Comparison of ENCODE assay signal across 8 cellular contexts in the genomic region with DNA sequence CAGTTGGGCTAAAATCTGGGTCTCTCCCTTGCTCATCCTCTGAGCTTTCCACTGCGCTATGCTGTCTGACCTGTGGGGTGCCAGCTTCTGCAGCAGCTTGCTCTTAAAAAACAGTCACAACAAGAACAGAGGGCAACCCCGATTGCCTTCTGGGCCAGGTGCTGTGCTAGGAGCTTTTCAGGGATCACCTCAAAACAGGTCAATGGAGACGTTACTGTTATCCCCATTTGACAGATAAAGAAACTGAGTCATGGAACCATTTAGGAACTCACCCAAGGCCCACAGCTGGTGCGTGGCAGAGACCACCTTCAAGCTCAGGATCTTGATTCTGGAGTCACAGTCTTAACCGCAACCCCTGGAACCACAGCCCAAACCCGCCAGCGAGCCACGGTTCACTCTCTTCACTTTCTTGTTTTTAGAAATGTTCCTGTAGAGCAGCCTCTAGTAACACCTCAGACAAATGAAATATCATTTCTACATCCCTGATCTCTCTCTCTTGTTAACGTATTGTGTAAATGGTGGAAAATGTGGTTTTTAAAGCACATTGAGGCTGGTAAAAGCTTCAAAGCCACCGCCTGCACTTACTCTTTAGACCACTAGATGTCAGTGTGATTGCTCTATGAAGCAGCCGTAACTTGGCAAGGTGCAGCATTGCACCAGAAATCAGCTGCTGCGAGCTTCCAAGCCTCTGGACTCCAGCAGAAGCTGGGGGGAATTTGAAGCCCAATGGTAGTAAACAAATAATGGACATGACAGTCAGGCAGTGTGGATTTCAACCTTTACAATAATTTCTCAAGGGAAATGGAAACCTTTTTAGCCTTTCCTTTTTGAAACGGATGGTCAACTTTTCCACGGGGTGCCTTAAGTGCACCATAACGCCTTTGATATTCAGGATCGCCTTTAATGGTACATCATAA. TPM values are rescaled to one million over a fixed set of nuclear protein-coding genes. Genes with fewer than 3 reads are reported as not detected.
DNase-seq lines count a peak whose midpoint lies in the region; ATAC-seq and TF ChIP-seq lines count a peak whose summit lies in the region.

No MANE protein-coding gene starts in this region.

- H3K9me2 ChIP-seq in neural cell (ENCODE audit: insufficient read depth, low read length) = no peaks in the 10 kb centered on the region

- WGBS in suprapubic skin = 62% methylated on average over 16 of the region's 16 CpGs

- H3K9me3 ChIP-seq in DND-41 (ENCODE audit: insufficient read depth, low read length, severe bottlenecking) (no peaks in the 10 kb centered on the region), neural cell (ENCODE audit: low read length) (no peaks in the 10 kb centered on the region), suprapubic skin (no peaks in the 10 kb centered on the region)

- ATAC-seq in DND-41 (ENCODE audit: insufficient read depth, low read depth) (peak; percentile 85), GM21619 (IDR thresholded peaks at IDR 0.05; ENCODE audit: unreplicated experiment) (peak; percentile 87)

- TF ChIP-seq RAD21 in neural cell (conservative IDR thresholded peaks at IDR 0.05) = peak; percentile 85

- TF ChIP-seq CTCF in DND-41 (IDR thresholded peaks at IDR 0.05; ENCODE audit: borderline replicate concordance, extremely low read depth, low read length, poor library complexity, severe bottlenecking) = peak; percentile 100
- TF ChIP-seq CTCF in neural cell (IDR thresholded peaks at IDR 0.05; ENCODE audit: poor library complexity, severe bottlenecking) = peak; percentile 90
- TF ChIP-seq CTCF in suprapubic skin (IDR thresholded peaks at IDR 0.05) = peak; percentile 92 to 94

- no peak overlapping the region for H3K9ac ChIP-seq in DND-41 (ENCODE audit: low read depth, low read length)
- no peak overlapping the region for H3K9ac ChIP-seq in neural cell (ENCODE audit: low read length)

- H3K4me1 ChIP-seq in DND-41 (ENCODE audit: insufficient read depth, low read length) (peaks cover 44% of the 10 kb centered on the region), suprapubic skin (peaks cover 11% of the 10 kb centered on the region)

- H3F3A ChIP-seq in neural cell (ENCODE audit: insufficient read depth, low read length, poor library complexity, severe bottlenecking) = no peaks in the 10 kb centered on the region

- no peak for TF ChIP-seq POLR2A in suprapubic skin (IDR thresholded peaks at IDR 0.05)

- H3K4me3 ChIP-seq in DND-41 (ENCODE audit: low read depth in 1 of 2, low read length in 2 of 2) = no peak overlapping the region
- no peak overlapping the region for H3K4me3 ChIP-seq in neural cell (ENCODE audit: low read length)
- peak overlapping the region; percentile 10 for H3K4me3 ChIP-seq in suprapubic skin

- H3K79me2 ChIP-seq in DND-41 (ENCODE audit: insufficient read depth, low read length) (no peaks in the 10 kb centered on the region), neural cell (replicated peaks; ENCODE audit: insufficient read depth, low read length) (no peaks in the 10 kb centered on the region)

- peak overlapping the region; percentile 62 for H2AFZ ChIP-seq in DND-41 (ENCODE audit: low read depth, low read length)
- H2AFZ ChIP-seq in neural cell (ENCODE audit: low read depth, low read length) = no peak overlapping the region

- no peak for TF ChIP-seq EP300 in neural cell (conservative IDR thresholded peaks at IDR 0.05; ENCODE audit: poor library complexity, severe bottlenecking)
- TF ChIP-seq EP300 in suprapubic skin (IDR thresholded peaks at IDR 0.05) = no peak

- H3K4me2 ChIP-seq in DND-41 (ENCODE audit: insufficient read depth, low read length) (peak overlapping the region; percentile 30; the same call in 1 of the 2 replicates), neural cell (ENCODE audit: low read length) (no peak overlapping the region)

- H4K20me1 ChIP-seq in DND-41 (ENCODE audit: insufficient read depth, low read length) (no peaks in the 10 kb centered on the region), neural cell (ENCODE audit: insufficient read depth) (no peaks in the 10 kb centered on the region)

- DNase-seq in DND-41 (peak; percentile 82), Kasumi-1 (lab: John Stamatoyannopoulos, UW) (peak; percentile 86 to 88), RPMI8226 (peak; percentile 79), fibroblast of peridontal ligament (ENCODE audit: extremely low read depth) (peak; percentile 90), suprapubic skin (ENCODE audit: low spot score in 2 of 2) (peak in 1 of 2 donors; percentile 85)
- DNase-seq in activated T-helper 1 cell treated with anti-CD3 and anti-CD28 coated beads, Interleukin-2, amount 50 U/mL, for 16 hours (ENCODE audit: low read depth in 1 of 2, low spot score in 1 of 2) = peak; percentile 45 to 59

- H3K27ac ChIP-seq in DND-41 (ENCODE audit: low read length) (peak overlapping the region; percentile 71), neural cell (ENCODE audit: low read length) (no peak overlapping the region), suprapubic skin (no peak overlapping the region)

- no peaks in the 10 kb centered on the region for H3K36me3 ChIP-seq in DND-41 (ENCODE audit: insufficient read depth, low read length)
- no peaks in the 10 kb centered on the region for H3K36me3 ChIP-seq in neural cell (ENCODE audit: insufficient read depth, low read length)
- H3K36me3 ChIP-seq in suprapubic skin = no peaks in the 10 kb centered on the region

- H3K27me3 ChIP-seq in DND-41 (ENCODE audit: insufficient read depth, low read length, poor library complexity) (no peaks in the 10 kb centered on the region), neural cell (ENCODE audit: insufficient read depth, low read depth, low read length) (no peaks in the 10 kb centered on the region), suprapubic skin (no peaks in the 10 kb centered on the region)

TF ChIP-seq in neural cell, 6 proteins besides CTCF, POLR2A, EP300 and RAD21:
- TF ChIP-seq, protein P1, sequence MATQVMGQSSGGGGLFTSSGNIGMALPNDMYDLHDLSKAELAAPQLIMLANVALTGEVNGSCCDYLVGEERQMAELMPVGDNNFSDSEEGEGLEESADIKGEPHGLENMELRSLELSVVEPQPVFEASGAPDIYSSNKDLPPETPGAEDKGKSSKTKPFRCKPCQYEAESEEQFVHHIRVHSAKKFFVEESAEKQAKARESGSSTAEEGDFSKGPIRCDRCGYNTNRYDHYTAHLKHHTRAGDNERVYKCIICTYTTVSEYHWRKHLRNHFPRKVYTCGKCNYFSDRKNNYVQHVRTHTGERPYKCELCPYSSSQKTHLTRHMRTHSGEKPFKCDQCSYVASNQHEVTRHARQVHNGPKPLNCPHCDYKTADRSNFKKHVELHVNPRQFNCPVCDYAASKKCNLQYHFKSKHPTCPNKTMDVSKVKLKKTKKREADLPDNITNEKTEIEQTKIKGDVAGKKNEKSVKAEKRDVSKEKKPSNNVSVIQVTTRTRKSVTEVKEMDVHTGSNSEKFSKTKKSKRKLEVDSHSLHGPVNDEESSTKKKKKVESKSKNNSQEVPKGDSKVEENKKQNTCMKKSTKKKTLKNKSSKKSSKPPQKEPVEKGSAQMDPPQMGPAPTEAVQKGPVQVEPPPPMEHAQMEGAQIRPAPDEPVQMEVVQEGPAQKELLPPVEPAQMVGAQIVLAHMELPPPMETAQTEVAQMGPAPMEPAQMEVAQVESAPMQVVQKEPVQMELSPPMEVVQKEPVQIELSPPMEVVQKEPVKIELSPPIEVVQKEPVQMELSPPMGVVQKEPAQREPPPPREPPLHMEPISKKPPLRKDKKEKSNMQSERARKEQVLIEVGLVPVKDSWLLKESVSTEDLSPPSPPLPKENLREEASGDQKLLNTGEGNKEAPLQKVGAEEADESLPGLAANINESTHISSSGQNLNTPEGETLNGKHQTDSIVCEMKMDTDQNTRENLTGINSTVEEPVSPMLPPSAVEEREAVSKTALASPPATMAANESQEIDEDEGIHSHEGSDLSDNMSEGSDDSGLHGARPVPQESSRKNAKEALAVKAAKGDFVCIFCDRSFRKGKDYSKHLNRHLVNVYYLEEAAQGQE (IDR thresholded peaks at IDR 0.05; ENCODE audit: borderline replicate concordance) = no peak
- peak; percentile 85 for TF ChIP-seq SMC3 (conservative IDR thresholded peaks at IDR 0.05; ENCODE audit: poor library complexity)

RNA-seq across cellular contexts. Expression of a gene that starts 1.7 kb away (rescaled TPM):
- not detected in 2 replicates for polyA plus RNA-seq in neural cell
- polyA minus RNA-seq in neural cell = not detected in 2 replicates
- 1 to 10 TPM; 1.5 to 3.9 (median 3.0) TPM for total RNA-seq in suprapubic skin
